In genomic region chr1:23558140-23558871, GRCh38 we compare ENCODE assay signal across 8 cellular contexts. TPM values are rescaled to one million over a fixed set of nuclear protein-coding genes. Genes with fewer than 3 reads are reported as not detected.
DNase-seq lines count a peak whose midpoint lies in the region; ATAC-seq, FAIRE-seq and TF ChIP-seq lines count a peak whose summit lies in the region.

No MANE protein-coding gene starts in this region.

- FAIRE-seq in kidney (lab: Jason Lieb, UNC), result no peak

- no peaks in the 10 kb centered on the region for H3K9me3 ChIP-seq in kidney (ENCODE audit: control insufficient read depth in 1 of 2, low read length in 2 of 2)

- peaks cover 17 to 33% of the 10 kb centered on the region in 2 donors for H3K4me1 ChIP-seq in kidney (ENCODE audit: control insufficient read depth in 1 of 2, insufficient read depth in 1 of 2, low read depth in 1 of 2, low read length in 2 of 2)

- peaks cover 0 to 8% of the 10 kb centered on the region in 2 donors for H3K36me3 ChIP-seq in kidney (ENCODE audit: control insufficient read depth in 1 of 2, insufficient read depth in 2 of 2, low read length in 2 of 2)

- DNase-seq in A172 (ENCODE audit: low spot score), result peak; percentile 47
- peak; percentile 59 for DNase-seq in GM20000 (ENCODE audit: low spot score)
- no peak for DNase-seq in astrocyte of the cerebellum (ENCODE audit: low read depth)
- peak; percentile 90 for DNase-seq in kidney
- DNase-seq in stimulated activated CD8-positive, alpha-beta memory T cell treated with anti-CD3 and anti-CD28 coated beads, Interleukin-4, amount 100 ng/mL, for 24 hours (ENCODE audit: low read depth), result peak; percentile 34
- DNase-seq in putamen (ENCODE audit: low spot score), result no peak

- peak overlapping the region; percentile 61 to 91 for H3K9ac ChIP-seq in kidney (ENCODE audit: low read length in 2 of 2)

- intact Hi-C loops in kidney (cut with DNase I), result no loop called here

- in situ Hi-C loops in astrocyte of the cerebellum (cut with HindIII; ENCODE audit: low sequenced_read_pairs), result no loop called here

- no peak for ATAC-seq in GM21423 (IDR thresholded peaks at IDR 0.05; ENCODE audit: unreplicated experiment)

- TF ChIP-seq CTCF in GM20000 (IDR thresholded peaks at IDR 0.05; ENCODE audit: extremely low read depth, missing control alignments) (no peak), astrocyte of the cerebellum (IDR thresholded peaks at IDR 0.05; ENCODE audit: low read depth, low read length, missing control alignments) (no peak), kidney (IDR thresholded peaks at IDR 0.05; ENCODE audit: borderline replicate concordance, extremely low read depth, insufficient read depth) (no peak)

- H3K4me3 ChIP-seq in astrocyte of the cerebellum (ENCODE audit: low read depth, low read length) (peak overlapping the region; percentile 98), kidney (ENCODE audit: low read length in 2 of 2) (peak overlapping the region; percentile 82)

- peak overlapping the region; percentile 86 to 95 for H3K27ac ChIP-seq in kidney (ENCODE audit: low read depth in 2 of 2, low read length in 2 of 2)

TF ChIP-seq in PFSK-1, 5 proteins besides CTCF, POLR2A, EP300 and RAD21:
- peak; percentile 37; the same call in 1 of the 2 replicates for TF ChIP-seq TAF1 (IDR thresholded peaks at IDR 0.05; ENCODE audit: borderline replicate concordance, insufficient read depth, low read length)
- peak; percentile 53; the same call in 1 of the 2 replicates for TF ChIP-seq POLR2AphosphoS5 (IDR thresholded peaks at IDR 0.05; ENCODE audit: low read depth, low read length)
- peak; percentile 20 for TF ChIP-seq FOXP2 (optimal IDR thresholded peaks at IDR 0.05; ENCODE audit: borderline replicate concordance, extremely low read depth, extremely low read length, insufficient read depth)
- TF ChIP-seq SIN3A (IDR thresholded peaks at IDR 0.05; ENCODE audit: borderline replicate concordance, insufficient read depth, low read length), result no peak
- TF ChIP-seq REST (IDR thresholded peaks at IDR 0.05; ENCODE audit: insufficient read depth in 1 of 2, low read depth in 2 of 2, low read length in 2 of 2), result no peak

RNA-seq across cellular contexts. Expression of gene ID3, which starts 1.0 kb away (rescaled TPM):
- total RNA-seq in A172 (2014; rRNA removed; shearing (Covaris generic)), result 83.7 and 244 TPM in 2 replicates
- polyA plus RNA-seq in PFSK-1 (2012; ENCODE audit: insufficient read length, low read depth), result 169 TPM
- total RNA-seq in kidney, result 97.8 TPM
- polyA plus RNA-seq in kidney (ENCODE audit: insufficient read depth, low read depth, low replicate concordance), result 157 TPM

RNA-seq across cellular contexts. Expression of gene E2F2, which starts 27.3 kb away (rescaled TPM):
- total RNA-seq in A172 (2014; rRNA removed; shearing (Covaris generic)), result 3.8 and 4.0 TPM in 2 replicates
- 4.7 TPM for polyA plus RNA-seq in PFSK-1 (2012; ENCODE audit: insufficient read length, low read depth)
- total RNA-seq in kidney, result 0.50 TPM
- not detected for polyA plus RNA-seq in kidney (ENCODE audit: insufficient read depth, low read depth, low replicate concordance)

Comparison
In these comparisons a context has a peak if more than half of its experiments do, and no peak if none do; other contexts are left out.
1. DNase-seq: peak in A172 (single experiment), GM20000 (single experiment), kidney (single experiment) and stimulated activated CD8-positive, alpha-beta memory T cell treated with anti-CD3 and anti-CD28 coated beads, Interleukin-4, amount 100 ng/mL, for 24 hours (single experiment); none in astrocyte of the cerebellum (single experiment) and putamen (single experiment).